25 cellular contexts compared by ENCODE assay signal in genomic region chr5:156819967-156820581, GRCh38. TPM values are rescaled to one million over a fixed set of nuclear protein-coding genes. Genes with fewer than 3 reads are reported as not detected.
DNase-seq lines count a peak whose midpoint lies in the region; ATAC-seq, FAIRE-seq and TF ChIP-seq lines count a peak whose summit lies in the region.
"Had no signal": no experiment of that assay in that cellular context is flagged by ENCODE, and none has a peak within 500 bp of the region (broad histone marks: within the 10 kb centered on the region; RNA-seq: fewer than 3 reads in every experiment).

No MANE protein-coding gene starts in this region.

- H2BK20ac ChIP-seq in H1 (ENCODE audit: low read length) = peak overlapping the region; percentile 69; the same call in 1 of the 2 replicates

- H3K23ac ChIP-seq in H1 (ENCODE audit: insufficient read length) (no peak overlapping the region), trophoblast cell (ENCODE audit: low read length) (no peak overlapping the region)

- H4K12ac ChIP-seq in trophoblast cell (ENCODE audit: low read depth, low read length) = no peak overlapping the region

- H3K4ac ChIP-seq in H1 (replicated peaks; ENCODE audit: insufficient read length, low read depth, low read length) = no peak overlapping the region
- no peak overlapping the region for H3K4ac ChIP-seq in trophoblast cell (ENCODE audit: low read depth, low read length)

- H2BK15ac ChIP-seq in H1 (ENCODE audit: low read length) = peak overlapping the region; percentile 88; the same call in 1 of the 2 replicates

- TF ChIP-seq POLR2A in H1 (IDR thresholded peaks at IDR 0.05; ENCODE audit: control extremely low read depth in 1 of 2, low read depth in 2 of 2, low read length in 2 of 2) (no peak), GM18505 (IDR thresholded peaks at IDR 0.05; ENCODE audit: borderline replicate concordance, extremely low read depth, insufficient read depth, insufficient read length) (no peak)

- H3K27ac ChIP-seq in H1 (ENCODE audit: low read depth, low read length) (no peak overlapping the region), trophoblast cell (ENCODE audit: low read depth, low read length) (no peak overlapping the region)
- H3K27ac ChIP-seq: 22Rv1; BLaER1 treated with 17β-estradiol and CSF1 and Interleukin-3, amounts not matched to agents 10 nM and 100 nM; GM23248; SJSA1 had no signal

- no peaks in the 10 kb centered on the region for H4K20me1 ChIP-seq in H1 (replicated peaks in 1 of 2; ENCODE audit: control insufficient read depth in 1 of 2, insufficient read depth in 2 of 2, low read length in 2 of 2)
- H4K20me1 ChIP-seq: BLaER1 treated with 17β-estradiol and CSF1 and Interleukin-3, amounts not matched to agents 10 nM and 100 nM had no signal

- H3K9me3 ChIP-seq in H1 (ENCODE audit: insufficient read depth in 2 of 2, low read depth in 1 of 2, low read length in 1 of 2) = no peaks in the 10 kb centered on the region
- no peaks in the 10 kb centered on the region for H3K9me3 ChIP-seq in trophoblast cell (ENCODE audit: insufficient read depth, low read depth, low read length)
- H3K9me3 ChIP-seq: BLaER1 treated with 17β-estradiol and CSF1 and Interleukin-3, amounts not matched to agents 10 nM and 100 nM; SJSA1 had no signal

- no peak overlapping the region for H3K56ac ChIP-seq in H1 (replicated peaks; ENCODE audit: insufficient read length, low read depth, low read length)

- 0 out of 2 replicates have a peak overlapping the region, but pooled peaks have one; percentile 24 for H2AFZ ChIP-seq in H1 (ENCODE audit: low read length)
- no peak overlapping the region for H2AFZ ChIP-seq in trophoblast cell (ENCODE audit: insufficient read depth, low read length, poor library complexity)
- H2AFZ ChIP-seq: GM23248 had no signal

- TF ChIP-seq RAD21 in H1 (IDR thresholded peaks at IDR 0.05 in 1 of 2, conservative IDR thresholded peaks at IDR 0.05 in 1 of 2; ENCODE audit: low read depth in 2 of 2, low read length in 2 of 2) = no peak

- no peak overlapping the region for H3K9ac ChIP-seq in H1 (replicated peaks in 1 of 4; ENCODE audit: extremely low read depth in 1 of 4, low read depth in 3 of 4, low read length in 3 of 4)
- no peak overlapping the region for H3K9ac ChIP-seq in trophoblast cell (ENCODE audit: low read length)
- H3K9ac ChIP-seq: BLaER1 treated with 17β-estradiol and CSF1 and Interleukin-3, amounts not matched to agents 10 nM and 100 nM; GM23248 had no signal

- H4K5ac ChIP-seq in H1 (ENCODE audit: insufficient read length, low read depth, low read length) = no peak overlapping the region

- DNase-seq in DMS 273 (lab: John Stamatoyannopoulos, UW; ENCODE audit: unreplicated experiment) (peak; percentile 33), DMS 273 treated with DMSO at 0.1 percent for 48 hours (lab: John Stamatoyannopoulos, UW) (no peak), NCI-H524 treated with DMSO at 0.1 percent for 48 hours (lab: John Stamatoyannopoulos, UW) (peak; percentile 46), H1 (ENCODE audit: low read depth in 1 of 2, low spot score in 2 of 2) (no peak), trophoblast cell (no peak), NCI-H128 (lab: John Stamatoyannopoulos, UW; ENCODE audit: unreplicated experiment) (no peak), activated gamma-delta T cell treated with Interleukin-2 at 50 U/mL for 16 hours (no peak)
- DNase-seq: ACHN; Calu3; CD8-positive, alpha-beta T cell; DMS53; GDM1; GM23248; Kasumi-1; NCI-H1417; NCI-H1694 treated with DMSO at 0.1 percent for 48 hours; NCI-H2081 treated with DMSO at 0.1 percent for 48 hours; NCI-H446 treated with DMSO at 0.1 percent for 48 hours had no signal

- no peak overlapping the region for H3K4me3 ChIP-seq in H1 (ENCODE audit: extremely low read depth in 1 of 4, insufficient read depth in 2 of 4, low read depth in 3 of 4, low read length in 4 of 4)
- no peak overlapping the region for H3K4me3 ChIP-seq in trophoblast cell (ENCODE audit: low read depth, low read length)
- H3K4me3 ChIP-seq: BLaER1 treated with 17β-estradiol and CSF1 and Interleukin-3, amounts not matched to agents 10 nM and 100 nM; GM23248; SJSA1 had no signal

- TF ChIP-seq EP300 in H1 (IDR thresholded peaks at IDR 0.05; ENCODE audit: borderline replicate concordance in 1 of 2, low read depth in 2 of 2, low read length in 2 of 2) = no peak

- H3K23me2 ChIP-seq in H1 (ENCODE audit: low read depth, low read length) = no peaks in the 10 kb centered on the region; the same call in 1 of the 2 replicates

- H3K27me3 ChIP-seq in H1 (replicated peaks in 1 of 4; ENCODE audit: control insufficient read depth in 3 of 4, extremely low read depth in 1 of 4, insufficient read depth in 3 of 4, low read length in 3 of 4) (peaks cover 0 to 2% (median 0%) of the 10 kb centered on the region in 4 experiments; a peak in 1 of 7 replicates), trophoblast cell (ENCODE audit: insufficient read depth, low read length) (no peaks in the 10 kb centered on the region)
- H3K27me3 ChIP-seq: BLaER1 treated with 17β-estradiol and CSF1 and Interleukin-3, amounts not matched to agents 10 nM and 100 nM; SJSA1 had no signal

- peak overlapping the region; percentile 73; the same call in 1 of the 2 replicates for H2BK5ac ChIP-seq in H1 (ENCODE audit: low read depth, low read length)
- peak overlapping the region; percentile 17 for H2BK5ac ChIP-seq in trophoblast cell (ENCODE audit: low read depth, low read length, poor library complexity)

- POLR2A ChIA-PET in H1 (lab: Charles Lee; ENCODE audit: partially characterized antibody) = no interaction called here

- H2BK120ac ChIP-seq in H1 (replicated peaks; ENCODE audit: low read depth, low read length) (no peak overlapping the region), trophoblast cell (ENCODE audit: insufficient read depth, low read length, poor library complexity) (no peak overlapping the region)

- H4K91ac ChIP-seq in H1 (replicated peaks; ENCODE audit: insufficient read length, low read length) (peak overlapping the region; percentile 25), trophoblast cell (ENCODE audit: low read depth, low read length) (peak overlapping the region; percentile 56)

- H4K8ac ChIP-seq in H1 (ENCODE audit: extremely low read depth, insufficient read depth, low read length) = no peak overlapping the region
- H4K8ac ChIP-seq in trophoblast cell (ENCODE audit: low read depth, low read length) = no peak overlapping the region

- H2AK5ac ChIP-seq in H1 (ENCODE audit: low read depth, low read length) (no peak overlapping the region), trophoblast cell (ENCODE audit: low read length) (no peak overlapping the region)

- H3K18ac ChIP-seq in H1 (ENCODE audit: extremely low read depth, low read length) (peak overlapping the region; percentile 62; the same call in 1 of the 2 replicates), trophoblast cell (ENCODE audit: low read length) (no peak overlapping the region)

- H3K36me3 ChIP-seq in H1 (ENCODE audit: control insufficient read depth in 2 of 4, insufficient read depth in 4 of 4, low read length in 3 of 4) = no peaks in the 10 kb centered on the region
- H3K36me3 ChIP-seq in trophoblast cell (ENCODE audit: control insufficient read depth in 1 of 2, insufficient read depth in 2 of 2, low read length in 2 of 2) = no peaks in the 10 kb centered on the region
- H3K36me3 ChIP-seq: BLaER1 treated with 17β-estradiol and CSF1 and Interleukin-3, amounts not matched to agents 10 nM and 100 nM; SJSA1 had no signal

- ATAC-seq in GM18505 (IDR thresholded peaks at IDR 0.05; ENCODE audit: unreplicated experiment) = no peak
- ATAC-seq: CD8-positive, alpha-beta T cell; HCT116; Right ventricle myocardium inferior had no signal

- CTCF ChIA-PET in H1 (lab: Charles Lee; ENCODE audit: partially characterized antibody) = interaction anchor here (0.7 to 1.1 kb wide), 3 partner anchors 9 to 334 kb away, joined by 3 to 4 read pairs (median 3); no protein-coding TSS in a partner anchor

- H3K4me1 ChIP-seq in H1 (replicated peaks in 1 of 4; ENCODE audit: control insufficient read depth in 3 of 4, insufficient read depth in 4 of 4, low read length in 3 of 4) (peaks cover 0 to 9% (median 2%) of the 10 kb centered on the region in 4 experiments; a peak in 3 of 7 replicates), trophoblast cell (ENCODE audit: control insufficient read depth in 1 of 2, insufficient read depth in 2 of 2, low read length in 2 of 2) (peaks cover 6 to 9% of the 10 kb centered on the region in 2 experiments)
- H3K4me1 ChIP-seq: BLaER1 treated with 17β-estradiol and CSF1 and Interleukin-3, amounts not matched to agents 10 nM and 100 nM; SJSA1 had no signal

- 78% methylated on average over 7 of the region's 7 CpGs; no CpG with 5 or more reads in 1 of the 2 experiments for WGBS in H1 (ENCODE audit: extremely low coverage in 1 of 2, insufficient coverage in 1 of 2, insufficient read length in 1 of 2, insufficient replicate concordance in 2 of 2, low coverage in 1 of 2, low lambda C conversion rate in 2 of 2, missing lambda C conversion rate in 1 of 2), 2 experiments
- WGBS in trophoblast cell (ENCODE audit: extremely low coverage, insufficient coverage, insufficient read length) = no CpG with 5 or more reads among the region's 7 CpGs

- H3K14ac ChIP-seq in H1 (ENCODE audit: insufficient read length) (no peak overlapping the region), trophoblast cell (ENCODE audit: low read length) (peak overlapping the region; percentile 33)

- H3K79me2 ChIP-seq in H1 (ENCODE audit: control insufficient read depth in 1 of 2, insufficient read depth in 2 of 2, low read length in 2 of 2) (no peaks in the 10 kb centered on the region), trophoblast cell (ENCODE audit: control insufficient read depth, insufficient read depth, low read length, poor library complexity) (no peaks in the 10 kb centered on the region)

- H3K79me1 ChIP-seq in H1 (ENCODE audit: low read depth, low read length) (no peaks in the 10 kb centered on the region), trophoblast cell (ENCODE audit: low read length) (peaks cover 4% of the 10 kb centered on the region)

- no peak for FAIRE-seq in H1 (lab: Jason Lieb, UNC)

- H3K4me2 ChIP-seq in H1 (ENCODE audit: insufficient read depth in 1 of 2, low read depth in 2 of 2, low read length in 2 of 2) (0 out of 4 replicates have a peak overlapping the region, but pooled peaks of 1 of the 2 experiments have one; percentile 14), trophoblast cell (ENCODE audit: low read length) (no peak overlapping the region)
- H3K4me2 ChIP-seq: BLaER1 treated with 17β-estradiol and CSF1 and Interleukin-3, amounts not matched to agents 10 nM and 100 nM had no signal

- H2BK12ac ChIP-seq in H1 (ENCODE audit: low read depth, low read length) (peak overlapping the region; percentile 52; the same call in 1 of the 2 replicates), trophoblast cell (ENCODE audit: low read length) (peak overlapping the region; percentile 8)

- no peak for TF ChIP-seq CTCF in H1 (IDR thresholded peaks at IDR 0.05; ENCODE audit: control extremely low read depth in 1 of 3, insufficient read depth in 1 of 3, low read depth in 1 of 3, low read length in 3 of 3)

RNA-seq across cellular contexts. Expression of gene PPP1R2B, which starts 30.0 kb away (rescaled TPM):
- total RNA-seq in H1 (2021; fragmentation: NEBNext Ultra II Directional; extraction: Animal tissue kit (Norgen Biotek cat#: 25700)) = not detected in 2 replicates
- polyA plus RNA-seq in H1 (2011; rRNA removed) = not detected in 2 replicates
- not detected for polyA plus RNA-seq in H1 (2011; cell fraction: cytosol; rRNA removed)
- polyA plus RNA-seq in H1 (2011; cell fraction: nucleus; rRNA removed) = not detected
- polyA plus RNA-seq in H1 (2012, experiment 1 of 2) = not detected in 4 replicates
- not detected for polyA plus RNA-seq in H1 (2012, experiment 2 of 2)
- 0.02 TPM for polyA plus RNA-seq in H1 (2013, experiment 1 of 2)
- polyA plus RNA-seq in H1 (2013, experiment 2 of 2) = not detected
- not detected in 2 replicates for polyA minus RNA-seq in H1 (2011; rRNA and poly(A)+ RNA removed)
- polyA minus RNA-seq in H1 (2011; cell fraction: cytosol; rRNA and poly(A)+ RNA removed) = not detected
- not detected for polyA minus RNA-seq in H1 (2011; cell fraction: nucleus; rRNA and poly(A)+ RNA removed)
- 0.03 TPM in 1 of 2 replicates, not detected in the other for polyA plus RNA-seq in trophoblast cell (2013)
- total RNA-seq: Calu3, MCF 10A, Right ventricle myocardium inferior had no signal
- polyA plus RNA-seq: GM23248 had no signal

Comparison
In these comparisons a context has a peak if more than half of its experiments do, and no peak if none do; other contexts are left out.
1. DNase-seq: peak in DMS 273 (single experiment) and NCI-H524 treated with DMSO at 0.1 percent for 48 hours (single experiment); none in DMS 273 treated with DMSO at 0.1 percent for 48 hours (single experiment), H1 (0 of 2), trophoblast cell (0 of 2), NCI-H128 (single experiment) and activated gamma-delta T cell treated with Interleukin-2 at 50 U/mL for 16 hours (single experiment).